ENCODE assay signal across 10 cellular contexts in genomic region chr1:168623003-168623828, GRCh38. TPM values are rescaled to one million over a fixed set of nuclear protein-coding genes. Genes with fewer than 3 reads are reported as not detected.
A peak's percentile ranks its signal among the peaks of the same experiment; 100 is the strongest.
DNase-seq lines count a peak whose midpoint lies in the region; ATAC-seq and TF ChIP-seq lines count a peak whose summit lies in the region.
"Had no signal": no experiment of that assay in that cellular context is flagged by ENCODE, and none has a peak within 500 bp of the region (broad histone marks: within the 10 kb centered on the region; RNA-seq: fewer than 3 reads in every experiment).

No MANE protein-coding gene starts in this region.

- H3K27me3 Mint-ChIP-seq in chondrocyte (ENCODE audit: low read depth), result no peaks in the 10 kb centered on the region
- H3K27me3 Mint-ChIP-seq in T-helper 17 cell, result peaks cover 12% of the 10 kb centered on the region

- peak overlapping the region; percentile 81 for H3K27ac Mint-ChIP-seq in chondrocyte (ENCODE audit: unreplicated experiment)
- no peak overlapping the region for H3K27ac Mint-ChIP-seq in T-helper 17 cell

- peak; percentile 43 for DNase-seq in DMS79 treated with DMSO at 0.1 percent for 48 hours (lab: John Stamatoyannopoulos, UW)
- DNase-seq in NCI-H2196 treated with DMSO at 0.1 percent for 48 hours (lab: John Stamatoyannopoulos, UW; ENCODE audit: unreplicated experiment), result peak; percentile 75
- DNase-seq in chondrocyte (ENCODE audit: low spot score), result no peak
- DNase-seq in non-pigmented ciliary epithelial cell (ENCODE audit: low read depth), result peak; percentile 61
- no peak for DNase-seq in T-helper 17 cell
- no peak for DNase-seq in GF-D8 (lab: John Stamatoyannopoulos, UW)
- DNase-seq in UCSD-AML1 (lab: John Stamatoyannopoulos, UW; ENCODE audit: unreplicated experiment), result no peak
- DNase-seq: right lobe of liver had no signal

- H3K36me3 Mint-ChIP-seq in chondrocyte (ENCODE audit: low read depth) (no peaks in the 10 kb centered on the region), T-helper 17 cell (ENCODE audit: low read depth) (no peaks in the 10 kb centered on the region)

- H3K9me3 ChIP-seq in T-helper 17 cell (ENCODE audit: control insufficient read depth, low read length, poor library complexity, severe bottlenecking), result no peaks in the 10 kb centered on the region
- H3K9me3 ChIP-seq: right lobe of liver had no signal

- TF ChIP-seq CTCF in chondrocyte (IDR thresholded peaks at IDR 0.05), result peak; percentile 62

- no peak for ATAC-seq in T-helper 17 cell
- no peak for ATAC-seq in GM19328 (IDR thresholded peaks at IDR 0.05; ENCODE audit: unreplicated experiment)

- H3K4me3 Mint-ChIP-seq in chondrocyte (ENCODE audit: unreplicated experiment) (no peak overlapping the region), T-helper 17 cell (no peak overlapping the region)

- H3K4me1 Mint-ChIP-seq in chondrocyte (ENCODE audit: low read depth) (peaks cover 36% of the 10 kb centered on the region), T-helper 17 cell (no peaks in the 10 kb centered on the region)

- H3K9me3 Mint-ChIP-seq in chondrocyte (ENCODE audit: low read depth), result no peaks in the 10 kb centered on the region

RNA-seq across cellular contexts. Expression of gene XCL1, which starts 46.8 kb away (rescaled TPM):
- 0.25 TPM in 1 of 3 replicates, not detected in the others for total RNA-seq in chondrocyte
- not detected for total RNA-seq in T-helper 17 cell
- total RNA-seq: G401 had no signal

Comparison
In these comparisons a context has a peak if more than half of its experiments do, and no peak if none do; other contexts are left out.
1. DNase-seq: peak in DMS79 treated with DMSO at 0.1 percent for 48 hours (single experiment), NCI-H2196 treated with DMSO at 0.1 percent for 48 hours (single experiment) and non-pigmented ciliary epithelial cell (single experiment); none in chondrocyte (single experiment), T-helper 17 cell (0 of 3), GF-D8 (single experiment) and UCSD-AML1 (single experiment).